2 cellular contexts compared by ENCODE assay signal in genomic region chrX:137999542-137999941, GRCh38.
TF ChIP-seq lines count a peak whose summit lies in the region.

No MANE protein-coding gene starts in this region.

TF ChIP-seq in GM23338, 12 proteins besides CTCF, POLR2A, EP300 and RAD21 (continued from another document):
- TF ChIP-seq ZNF462 (CRISPR knock-in tag; IDR thresholded peaks at IDR 0.05) (no peak), EZH2phosphoT487 (IDR thresholded peaks at IDR 0.05; ENCODE audit: unreplicated experiment) (no peak), ETS1 (IDR thresholded peaks at IDR 0.05) (no peak), STAT1 (IDR thresholded peaks at IDR 0.05; ENCODE audit: unreplicated experiment) (no peak)

TF ChIP-seq in neural cell, 6 proteins besides CTCF, POLR2A, EP300 and RAD21 (continued from another document):
- no peak for TF ChIP-seq REST (IDR thresholded peaks at IDR 0.05; ENCODE audit: borderline replicate concordance)
